Comparison of ENCODE assay signal across 1 cellular context in the genomic region with DNA sequence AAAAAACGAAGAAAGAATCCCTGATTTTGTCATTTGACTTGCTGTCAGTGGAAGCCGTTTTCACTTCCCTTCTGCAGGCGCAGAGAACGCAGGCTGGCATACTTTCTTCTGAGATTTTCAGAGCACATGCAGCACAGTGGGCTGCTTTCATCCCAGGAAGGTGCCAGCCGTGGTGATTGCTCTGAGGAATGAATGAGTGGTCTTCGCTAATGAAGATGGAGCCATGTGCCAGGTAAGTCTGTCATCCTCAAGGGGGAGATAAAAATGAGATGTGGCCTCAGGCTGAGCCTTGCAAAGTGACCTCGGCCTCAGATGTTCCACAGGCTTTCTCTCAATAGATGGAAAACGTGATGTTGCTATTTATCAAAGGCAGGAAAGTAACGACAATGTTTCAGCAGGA.
TF ChIP-seq lines count a peak whose summit lies in the region.

No MANE protein-coding gene starts in this region.

TF ChIP-seq in GM23338, 12 proteins besides CTCF, POLR2A, EP300 and RAD21 (continued from another document):
- TF ChIP-seq, protein P1, sequence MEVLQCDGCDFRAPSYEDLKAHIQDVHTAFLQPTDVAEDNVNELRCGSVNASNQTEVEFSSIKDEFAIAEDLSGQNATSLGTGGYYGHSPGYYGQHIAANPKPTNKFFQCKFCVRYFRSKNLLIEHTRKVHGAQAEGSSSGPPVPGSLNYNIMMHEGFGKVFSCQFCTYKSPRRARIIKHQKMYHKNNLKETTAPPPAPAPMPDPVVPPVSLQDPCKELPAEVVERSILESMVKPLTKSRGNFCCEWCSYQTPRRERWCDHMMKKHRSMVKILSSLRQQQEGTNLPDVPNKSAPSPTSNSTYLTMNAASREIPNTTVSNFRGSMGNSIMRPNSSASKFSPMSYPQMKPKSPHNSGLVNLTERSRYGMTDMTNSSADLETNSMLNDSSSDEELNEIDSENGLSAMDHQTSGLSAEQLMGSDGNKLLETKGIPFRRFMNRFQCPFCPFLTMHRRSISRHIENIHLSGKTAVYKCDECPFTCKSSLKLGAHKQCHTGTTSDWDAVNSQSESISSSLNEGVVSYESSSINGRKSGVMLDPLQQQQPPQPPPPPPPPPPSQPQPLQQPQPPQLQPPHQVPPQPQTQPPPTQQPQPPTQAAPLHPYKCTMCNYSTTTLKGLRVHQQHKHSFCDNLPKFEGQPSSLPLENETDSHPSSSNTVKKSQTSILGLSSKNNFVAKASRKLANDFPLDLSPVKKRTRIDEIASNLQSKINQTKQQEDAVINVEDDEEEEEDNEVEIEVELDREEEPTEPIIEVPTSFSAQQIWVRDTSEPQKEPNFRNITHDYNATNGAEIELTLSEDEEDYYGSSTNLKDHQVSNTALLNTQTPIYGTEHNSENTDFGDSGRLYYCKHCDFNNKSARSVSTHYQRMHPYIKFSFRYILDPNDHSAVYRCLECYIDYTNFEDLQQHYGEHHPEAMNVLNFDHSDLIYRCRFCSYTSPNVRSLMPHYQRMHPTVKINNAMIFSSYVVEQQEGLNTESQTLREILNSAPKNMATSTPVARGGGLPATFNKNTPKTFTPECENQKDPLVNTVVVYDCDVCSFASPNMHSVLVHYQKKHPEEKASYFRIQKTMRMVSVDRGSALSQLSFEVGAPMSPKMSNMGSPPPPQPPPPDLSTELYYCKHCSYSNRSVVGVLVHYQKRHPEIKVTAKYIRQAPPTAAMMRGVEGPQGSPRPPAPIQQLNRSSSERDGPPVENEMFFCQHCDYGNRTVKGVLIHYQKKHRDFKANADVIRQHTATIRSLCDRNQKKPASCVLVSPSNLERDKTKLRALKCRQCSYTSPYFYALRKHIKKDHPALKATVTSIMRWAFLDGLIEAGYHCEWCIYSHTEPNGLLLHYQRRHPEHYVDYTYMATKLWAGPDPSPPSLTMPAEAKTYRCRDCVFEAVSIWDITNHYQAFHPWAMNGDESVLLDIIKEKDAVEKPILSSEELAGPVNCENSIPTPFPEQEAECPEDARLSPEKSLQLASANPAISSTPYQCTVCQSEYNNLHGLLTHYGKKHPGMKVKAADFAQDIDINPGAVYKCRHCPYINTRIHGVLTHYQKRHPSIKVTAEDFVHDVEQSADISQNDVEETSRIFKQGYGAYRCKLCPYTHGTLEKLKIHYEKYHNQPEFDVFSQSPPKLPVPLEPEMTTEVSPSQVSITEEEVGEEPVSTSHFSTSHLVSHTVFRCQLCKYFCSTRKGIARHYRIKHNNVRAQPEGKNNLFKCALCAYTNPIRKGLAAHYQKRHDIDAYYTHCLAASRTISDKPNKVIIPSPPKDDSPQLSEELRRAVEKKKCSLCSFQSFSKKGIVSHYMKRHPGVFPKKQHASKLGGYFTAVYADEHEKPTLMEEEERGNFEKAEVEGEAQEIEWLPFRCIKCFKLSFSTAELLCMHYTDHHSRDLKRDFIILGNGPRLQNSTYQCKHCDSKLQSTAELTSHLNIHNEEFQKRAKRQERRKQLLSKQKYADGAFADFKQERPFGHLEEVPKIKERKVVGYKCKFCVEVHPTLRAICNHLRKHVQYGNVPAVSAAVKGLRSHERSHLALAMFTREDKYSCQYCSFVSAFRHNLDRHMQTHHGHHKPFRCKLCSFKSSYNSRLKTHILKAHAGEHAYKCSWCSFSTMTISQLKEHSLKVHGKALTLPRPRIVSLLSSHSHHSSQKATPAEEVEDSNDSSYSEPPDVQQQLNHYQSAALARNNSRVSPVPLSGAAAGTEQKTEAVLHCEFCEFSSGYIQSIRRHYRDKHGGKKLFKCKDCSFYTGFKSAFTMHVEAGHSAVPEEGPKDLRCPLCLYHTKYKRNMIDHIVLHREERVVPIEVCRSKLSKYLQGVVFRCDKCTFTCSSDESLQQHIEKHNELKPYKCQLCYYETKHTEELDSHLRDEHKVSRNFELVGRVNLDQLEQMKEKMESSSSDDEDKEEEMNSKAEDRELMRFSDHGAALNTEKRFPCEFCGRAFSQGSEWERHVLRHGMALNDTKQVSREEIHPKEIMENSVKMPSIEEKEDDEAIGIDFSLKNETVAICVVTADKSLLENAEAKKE (CRISPR knock-in tag; IDR thresholded peaks at IDR 0.05) = no peak
- TF ChIP-seq POLR2AphosphoS5 (IDR thresholded peaks at IDR 0.05; ENCODE audit: low read depth) = no peak
